18 cellular contexts compared by ENCODE assay signal in genomic region chrX:49260221-49260985, GRCh38. TPM values are rescaled to one million over a fixed set of nuclear protein-coding genes. Genes with fewer than 3 reads are reported as not detected.
"Had no signal": no experiment of that assay in that cellular context is flagged by ENCODE, and none has a peak within 500 bp of the region (broad histone marks: within the 10 kb centered on the region; RNA-seq: fewer than 3 reads in every experiment).

No MANE protein-coding gene starts in this region.

- H3K4me1 ChIP-seq: foreskin keratinocyte had no signal

- H3K27ac Mint-ChIP-seq: activated T-helper 1 cell treated with anti-CD3 and anti-CD28 coated beads, Interleukin-12 subunit alpha, Interleukin-12 subunit beta, Interleukin-2, Interleukin-4 antibody, amounts not matched to agents 30 ng/mL and 10 ng/mL and 1 ng/mL, durations not matched to agents 14 hours and 24 hours and 36 hours; dendritic cell treated with granulocyte-macrophage colony-stimulating factor and Interleukin-4, amounts not matched to agents 40 ng/mL and 50 ng/mL, for 4 days; nephron; type B pancreatic cell had no signal

- H3K4me1 Mint-ChIP-seq: nephron had no signal

- H3K9me3 Mint-ChIP-seq: activated T-helper 1 cell treated with anti-CD3 and anti-CD28 coated beads, Interleukin-12 subunit alpha, Interleukin-12 subunit beta, Interleukin-2, Interleukin-4 antibody, amounts not matched to agents 30 ng/mL and 10 ng/mL and 1 ng/mL, durations not matched to agents 14 hours and 24 hours and 36 hours; dendritic cell treated with granulocyte-macrophage colony-stimulating factor and Interleukin-4, amounts not matched to agents 40 ng/mL and 50 ng/mL, for 4 days; effector memory CD8-positive, alpha-beta T cell; stimulated activated naive CD8-positive, alpha-beta T cell treated with anti-CD3 and anti-CD28 coated beads, Interleukin-15, amount 100 ng/mL, for 72 hours; type B pancreatic cell had no signal

- DNase-seq: anterior cingulate cortex; cerebellar nuclear complex; effector memory CD8-positive, alpha-beta T cell; foreskin keratinocyte; mesenchymal stem cell; nucleus accumbens; stimulated activated CD4-positive, alpha-beta T cell treated with anti-CD3 and anti-CD28 coated beads, Interleukin-4, amount 100 ng/mL, for 24 hours; stimulated activated CD8-positive, alpha-beta memory T cell treated with anti-CD3 and anti-CD28 coated beads, Interleukin-4, amount 100 ng/mL, for 48 hours; stimulated activated naive CD8-positive, alpha-beta T cell treated with anti-CD3 and anti-CD28 coated beads, Interleukin-15, amount 100 ng/mL, for 72 hours; T-helper 9 cell had no signal

- H3K27me3 ChIP-seq: foreskin keratinocyte had no signal

- H3K4me3 Mint-ChIP-seq: activated T-helper 1 cell treated with anti-CD3 and anti-CD28 coated beads, Interleukin-12 subunit alpha, Interleukin-12 subunit beta, Interleukin-2, Interleukin-4 antibody, amounts not matched to agents 30 ng/mL and 10 ng/mL and 1 ng/mL, durations not matched to agents 14 hours and 24 hours and 36 hours; dendritic cell treated with granulocyte-macrophage colony-stimulating factor and Interleukin-4, amounts not matched to agents 40 ng/mL and 50 ng/mL, for 4 days; effector memory CD8-positive, alpha-beta T cell; nephron; type B pancreatic cell had no signal

- H3K36me3 Mint-ChIP-seq: type B pancreatic cell had no signal

- ATAC-seq: effector memory CD8-positive, alpha-beta T cell; foreskin keratinocyte; stimulated activated naive CD8-positive, alpha-beta T cell treated with anti-CD3 and anti-CD28 coated beads, Interleukin-15, amount 100 ng/mL, for 72 hours had no signal

- H3K27ac ChIP-seq: foreskin keratinocyte had no signal

- H3K27me3 Mint-ChIP-seq: effector memory CD8-positive, alpha-beta T cell; stimulated activated naive CD8-positive, alpha-beta T cell treated with anti-CD3 and anti-CD28 coated beads, Interleukin-15, amount 100 ng/mL, for 72 hours; type B pancreatic cell had no signal

- H3K4me3 ChIP-seq: skin epidermis had no signal

RNA-seq across cellular contexts. Expression of gene CACNA1F, which starts 27.3 kb away (rescaled TPM):
- total RNA-seq: foreskin keratinocyte, liver, temporal lobe had no signal

RNA-seq across cellular contexts. Expression of gene GAGE10, which starts 43.0 kb away (rescaled TPM):
- total RNA-seq: activated T-helper 1 cell treated with anti-CD3 and anti-CD28 coated beads, Interleukin-12 subunit alpha, Interleukin-12 subunit beta, Interleukin-2, Interleukin-4 antibody, amounts not matched to agents 30 ng/mL and 10 ng/mL and 1 ng/mL, durations not matched to agents 14 hours and 24 hours and 36 hours; foreskin keratinocyte; liver; posterior vena cava; temporal lobe had no signal
- polyA plus RNA-seq: foreskin keratinocyte, liver had no signal
